In genomic region chr1:153532769-153533599, GRCh38 we compare ENCODE assay signal across 1 cellular context.
TF ChIP-seq lines count a peak whose summit lies in the region.

No MANE protein-coding gene starts in this region.

TF ChIP-seq in HepG2, 621 proteins besides CTCF, POLR2A, EP300 and RAD21 (continued from another document and continues in another):
- 0 out of 2 replicates have a peak, but pooled peaks have one; percentile 23 for TF ChIP-seq KDM3A (CRISPR knock-in tag; IDR thresholded peaks at IDR 0.05; ENCODE audit: low read depth)
- no peak for TF ChIP-seq CREB3 (CRISPR knock-in tag; IDR thresholded peaks at IDR 0.05)
- no peak for TF ChIP-seq NONO (IDR thresholded peaks at IDR 0.05)
- TF ChIP-seq NONO (CRISPR knock-in tag; conservative IDR thresholded peaks at IDR 0.05): peak; percentile 35
- TF ChIP-seq RFX5 (IDR thresholded peaks at IDR 0.05; ENCODE audit: low read depth, low read length): no peak
- TF ChIP-seq DMAP1 (CRISPR knock-in tag; IDR thresholded peaks at IDR 0.05): no peak; the same call in 1 of the 2 replicates
- no peak for TF ChIP-seq TOPORS (CRISPR knock-in tag; IDR thresholded peaks at IDR 0.05)
- TF ChIP-seq CBFB (CRISPR knock-in tag; IDR thresholded peaks at IDR 0.05): 0 out of 2 replicates have a peak, but pooled peaks have one; percentile 29
- TF ChIP-seq ZSCAN29 (CRISPR knock-in tag; conservative IDR thresholded peaks at IDR 0.05): no peak
- TF ChIP-seq ZNF510 (CRISPR knock-in tag; IDR thresholded peaks at IDR 0.05; ENCODE audit: low read depth): no peak
- TF ChIP-seq ZNF687 (CRISPR knock-in tag; IDR thresholded peaks at IDR 0.05): peak; percentile 70
- peak; percentile 70; the same call in 1 of the 2 replicates for TF ChIP-seq MTA1 (CRISPR knock-in tag; IDR thresholded peaks at IDR 0.05; ENCODE audit: borderline replicate concordance)
- no peak for TF ChIP-seq ZNF34 (CRISPR knock-in tag; IDR thresholded peaks at IDR 0.05; ENCODE audit: borderline replicate concordance)
- no peak for TF ChIP-seq ZNF772 (CRISPR knock-in tag; IDR thresholded peaks at IDR 0.05)
- peak; percentile 70; the same call in 1 of the 2 replicates for TF ChIP-seq ZBTB7B (CRISPR knock-in tag; IDR thresholded peaks at IDR 0.05)
- no peak for TF ChIP-seq ZNF710 (CRISPR knock-in tag; IDR thresholded peaks at IDR 0.05; ENCODE audit: borderline replicate concordance)
- peak; percentile 57 for TF ChIP-seq RBM39 (IDR thresholded peaks at IDR 0.05; ENCODE audit: low read depth, low read length, poor library complexity, severe bottlenecking)
- TF ChIP-seq NFAT5 (CRISPR knock-in tag; IDR thresholded peaks at IDR 0.05): no peak
- no peak for TF ChIP-seq ZFYVE20 (CRISPR knock-in tag; IDR thresholded peaks at IDR 0.05; ENCODE audit: borderline replicate concordance, low read depth)
- TF ChIP-seq MBD4 (IDR thresholded peaks at IDR 0.05; ENCODE audit: borderline replicate concordance, low read length): no peak
- no peak for TF ChIP-seq REPIN1 (CRISPR knock-in tag; IDR thresholded peaks at IDR 0.05; ENCODE audit: borderline replicate concordance, low read depth)
- TF ChIP-seq NFKBIZ (CRISPR knock-in tag; IDR thresholded peaks at IDR 0.05): no peak
- TF ChIP-seq ZNF883 (CRISPR knock-in tag; IDR thresholded peaks at IDR 0.05; ENCODE audit: not compliant biosample characterization): no peak
- no peak for TF ChIP-seq CERS6 (CRISPR knock-in tag; IDR thresholded peaks at IDR 0.05)
- TF ChIP-seq NBN (conservative IDR thresholded peaks at IDR 0.05): no peak
- no peak for TF ChIP-seq ZNF576 (CRISPR knock-in tag; IDR thresholded peaks at IDR 0.05)
- no peak for TF ChIP-seq SRSF1 (optimal IDR thresholded peaks at IDR 0.05; ENCODE audit: low read depth, low read length)
- TF ChIP-seq RARG (CRISPR knock-in tag; IDR thresholded peaks at IDR 0.05; ENCODE audit: low read depth): no peak
- no peak for TF ChIP-seq ZSCAN25 (CRISPR knock-in tag; IDR thresholded peaks at IDR 0.05)
- no peak for TF ChIP-seq ZBTB43 (CRISPR knock-in tag; conservative IDR thresholded peaks at IDR 0.05)
- TF ChIP-seq LRRFIP1 (CRISPR knock-in tag; conservative IDR thresholded peaks at IDR 0.05): no peak
- no peak for TF ChIP-seq ZNF562 (CRISPR knock-in tag; IDR thresholded peaks at IDR 0.05; ENCODE audit: borderline replicate concordance)
- TF ChIP-seq KDM5B (CRISPR knock-in tag; IDR thresholded peaks at IDR 0.05; ENCODE audit: borderline replicate concordance): no peak
- TF ChIP-seq YEATS4 (CRISPR knock-in tag; IDR thresholded peaks at IDR 0.05; ENCODE audit: borderline replicate concordance): peak; percentile 31; the same call in 1 of the 2 replicates
- no peak for TF ChIP-seq RBM22 (optimal IDR thresholded peaks at IDR 0.05; ENCODE audit: low read length)
- TF ChIP-seq ZNF83 (CRISPR knock-in tag; IDR thresholded peaks at IDR 0.05; ENCODE audit: borderline replicate concordance): no peak
- no peak for TF ChIP-seq ZNF24 (IDR thresholded peaks at IDR 0.05)
- no peak for TF ChIP-seq ZFP62 (CRISPR knock-in tag; IDR thresholded peaks at IDR 0.05)
- no peak for TF ChIP-seq TERF1 (CRISPR knock-in tag; IDR thresholded peaks at IDR 0.05)
- no peak for TF ChIP-seq SCMH1 (CRISPR knock-in tag; IDR thresholded peaks at IDR 0.05; ENCODE audit: borderline replicate concordance)
